Comparison of ENCODE assay signal across 23 cellular contexts in genomic region chr12:108175310-108175709, GRCh38. TPM values are rescaled to one million over a fixed set of nuclear protein-coding genes. Genes with fewer than 3 reads are reported as not detected.
DNase-seq lines count a peak whose midpoint lies in the region; ATAC-seq lines count a peak whose summit lies in the region.
"Had no signal": no experiment of that assay in that cellular context is flagged by ENCODE, and none has a peak within 500 bp of the region (broad histone marks: within the 10 kb centered on the region; RNA-seq: fewer than 3 reads in every experiment).

No MANE protein-coding gene starts in this region.

- no peaks in the 10 kb centered on the region for H3K9me3 Mint-ChIP-seq in activated T-helper 1 cell treated with anti-CD3 and anti-CD28 coated beads, Interleukin-12 subunit alpha, Interleukin-12 subunit beta, Interleukin-2, Interleukin-4 antibody, amounts not matched to agents 30 ng/mL and 10 ng/mL and 1 ng/mL, durations not matched to agents 14 hours and 24 hours and 36 hours
- H3K9me3 Mint-ChIP-seq: dendritic cell treated with granulocyte-macrophage colony-stimulating factor and Interleukin-4, amounts not matched to agents 40 ng/mL and 50 ng/mL, for 4 days had no signal

- DNase-seq in COR-L47 (lab: John Stamatoyannopoulos, UW) = peak; percentile 57
- DNase-seq in adipocyte (ENCODE audit: low read depth) = peak; percentile 3
- DNase-seq in iPS-NIHi11 (ENCODE audit: low spot score) = peak; percentile 20
- DNase-seq in activated CD4-positive, alpha-beta T cell treated with anti-CD3 and anti-CD28 coated beads, Interleukin-2, amount 50 U/mL, for 48 hours = no peak
- DNase-seq in NCI-H2029 (lab: John Stamatoyannopoulos, UW) = no peak
- DNase-seq in activated T-helper 1 cell treated with anti-CD3 and anti-CD28 coated beads, Interleukin-12 subunit alpha, Interleukin-12 subunit beta, Interleukin-2, Interleukin-4 antibody, amounts not matched to agents 30 ng/mL and 10 ng/mL and 1 ng/mL, durations not matched to agents 14 hours and 24 hours and 36 hours (ENCODE audit: low spot score) = no peak
- DNase-seq: AML-193, aorta, erythroblast, GDM1, KG1, NCI-H1092, NCI-H510A treated with DMSO at 0.1 percent for 48 hours, pancreas, PC-3, T-helper 9 cell had no signal

- H3K27me3 ChIP-seq in HUES64 (ENCODE audit: insufficient read depth, low read length) (no peaks in the 10 kb centered on the region), adipocyte (replicated peaks; ENCODE audit: control insufficient read depth, insufficient read depth, low read length) (peaks cover 12% of the 10 kb centered on the region)

- H3K9ac ChIP-seq in HUES64 (ENCODE audit: low read depth, low read length) = no peak overlapping the region
- no peak overlapping the region for H3K9ac ChIP-seq in adipocyte (ENCODE audit: low read length)

- WGBS in HUES64 = 12% methylated on average over 4 of the region's 4 CpGs

- H3K4me1 Mint-ChIP-seq in activated T-helper 1 cell treated with anti-CD3 and anti-CD28 coated beads, Interleukin-12 subunit alpha, Interleukin-12 subunit beta, Interleukin-2, Interleukin-4 antibody, amounts not matched to agents 30 ng/mL and 10 ng/mL and 1 ng/mL, durations not matched to agents 14 hours and 24 hours and 36 hours (ENCODE audit: low read depth) = no peaks in the 10 kb centered on the region

- H3K4me1 ChIP-seq in HUES64 (ENCODE audit: insufficient read depth, low read length) (no peaks in the 10 kb centered on the region), adipocyte (ENCODE audit: control insufficient read depth, insufficient read depth, low read length) (no peaks in the 10 kb centered on the region)
- H3K4me1 ChIP-seq: pancreas had no signal

- ATAC-seq in HG02973 (IDR thresholded peaks at IDR 0.05; ENCODE audit: unreplicated experiment) = no peak
- ATAC-seq: PC-3 had no signal

- H3K4me3 Mint-ChIP-seq in activated T-helper 1 cell treated with anti-CD3 and anti-CD28 coated beads, Interleukin-12 subunit alpha, Interleukin-12 subunit beta, Interleukin-2, Interleukin-4 antibody, amounts not matched to agents 30 ng/mL and 10 ng/mL and 1 ng/mL, durations not matched to agents 14 hours and 24 hours and 36 hours = no peak overlapping the region
- H3K4me3 Mint-ChIP-seq: dendritic cell treated with granulocyte-macrophage colony-stimulating factor and Interleukin-4, amounts not matched to agents 40 ng/mL and 50 ng/mL, for 4 days had no signal

- no peaks in the 10 kb centered on the region for H3K36me3 Mint-ChIP-seq in activated T-helper 1 cell treated with anti-CD3 and anti-CD28 coated beads, Interleukin-12 subunit alpha, Interleukin-12 subunit beta, Interleukin-2, Interleukin-4 antibody, amounts not matched to agents 30 ng/mL and 10 ng/mL and 1 ng/mL, durations not matched to agents 14 hours and 24 hours and 36 hours (ENCODE audit: low read depth)

- peak overlapping the region; percentile 34; the same call in 1 of the 2 replicates for H3K27ac ChIP-seq in HUES64 (ENCODE audit: low read depth, low read length)
- H3K27ac ChIP-seq: pancreas, skin epidermis had no signal

- H3K4me3 ChIP-seq in HUES64 (ENCODE audit: low read length) (no peak overlapping the region), adipocyte (ENCODE audit: low read length) (no peak overlapping the region)
- H3K4me3 ChIP-seq: lung, pancreas, skin epidermis had no signal

- H3K27ac Mint-ChIP-seq in activated T-helper 1 cell treated with anti-CD3 and anti-CD28 coated beads, Interleukin-12 subunit alpha, Interleukin-12 subunit beta, Interleukin-2, Interleukin-4 antibody, amounts not matched to agents 30 ng/mL and 10 ng/mL and 1 ng/mL, durations not matched to agents 14 hours and 24 hours and 36 hours = no peak overlapping the region
- H3K27ac Mint-ChIP-seq: dendritic cell treated with granulocyte-macrophage colony-stimulating factor and Interleukin-4, amounts not matched to agents 40 ng/mL and 50 ng/mL, for 4 days had no signal

- H3K9me3 ChIP-seq in HUES64 (ENCODE audit: insufficient read depth, low read depth, low read length) = peaks cover 8% of the 10 kb centered on the region; the same call in 1 of the 2 replicates
- H3K9me3 ChIP-seq in adipocyte (ENCODE audit: control insufficient read depth, low read length) = peaks cover 12% of the 10 kb centered on the region
- H3K9me3 ChIP-seq: pancreas had no signal

- H3K36me3 ChIP-seq in HUES64 (ENCODE audit: insufficient read depth, low read length) = no peaks in the 10 kb centered on the region
- H3K36me3 ChIP-seq in adipocyte (ENCODE audit: control insufficient read depth, insufficient read depth, low read length, severe bottlenecking) = no peaks in the 10 kb centered on the region
- H3K36me3 ChIP-seq: pancreas had no signal

- intact Hi-C loops in activated T-helper 1 cell treated with anti-CD3 and anti-CD28 coated beads, Interleukin-12 subunit alpha, Interleukin-12 subunit beta, Interleukin-2, Interleukin-4 antibody, amounts not matched to agents 30 ng/mL and 10 ng/mL and 1 ng/mL, durations not matched to agents 14 hours and 24 hours and 36 hours (cut with micrococcal nuclease) = no loop called here

- H3K27me3 Mint-ChIP-seq in activated T-helper 1 cell treated with anti-CD3 and anti-CD28 coated beads, Interleukin-12 subunit alpha, Interleukin-12 subunit beta, Interleukin-2, Interleukin-4 antibody, amounts not matched to agents 30 ng/mL and 10 ng/mL and 1 ng/mL, durations not matched to agents 14 hours and 24 hours and 36 hours (ENCODE audit: insufficient read depth) = peaks cover 2% of the 10 kb centered on the region
- H3K27me3 Mint-ChIP-seq: dendritic cell treated with granulocyte-macrophage colony-stimulating factor and Interleukin-4, amounts not matched to agents 40 ng/mL and 50 ng/mL, for 4 days had no signal

RNA-seq across cellular contexts. Expression of gene WSCD2, which starts 46.2 kb away (rescaled TPM):
- 1.4 TPM for polyA plus RNA-seq in HUES64 (2013, experiment 1 of 2)
- 1.4 TPM for polyA plus RNA-seq in HUES64 (2013, experiment 2 of 2)
- not detected in 2 replicates for total RNA-seq in activated T-helper 1 cell treated with anti-CD3 and anti-CD28 coated beads, Interleukin-12 subunit alpha, Interleukin-12 subunit beta, Interleukin-2, Interleukin-4 antibody, amounts not matched to agents 30 ng/mL and 10 ng/mL and 1 ng/mL, durations not matched to agents 14 hours and 24 hours and 36 hours
- total RNA-seq: myocyte, PC-3, SK-MEL-5 had no signal

Comparison
In these comparisons a context has a peak if more than half of its experiments do, and no peak if none do; other contexts are left out.
1. DNase-seq: peak in COR-L47 (single experiment), adipocyte (single experiment) and iPS-NIHi11 (single experiment); none in activated CD4-positive, alpha-beta T cell treated with anti-CD3 and anti-CD28 coated beads, Interleukin-2, amount 50 U/mL, for 48 hours (0 of 2), NCI-H2029 (single experiment) and activated T-helper 1 cell treated with anti-CD3 and anti-CD28 coated beads, Interleukin-12 subunit alpha, Interleukin-12 subunit beta, Interleukin-2, Interleukin-4 antibody, amounts not matched to agents 30 ng/mL and 10 ng/mL and 1 ng/mL, durations not matched to agents 14 hours and 24 hours and 36 hours (single experiment).